ENCODE assay signal across 11 cellular contexts in the genomic region with DNA sequence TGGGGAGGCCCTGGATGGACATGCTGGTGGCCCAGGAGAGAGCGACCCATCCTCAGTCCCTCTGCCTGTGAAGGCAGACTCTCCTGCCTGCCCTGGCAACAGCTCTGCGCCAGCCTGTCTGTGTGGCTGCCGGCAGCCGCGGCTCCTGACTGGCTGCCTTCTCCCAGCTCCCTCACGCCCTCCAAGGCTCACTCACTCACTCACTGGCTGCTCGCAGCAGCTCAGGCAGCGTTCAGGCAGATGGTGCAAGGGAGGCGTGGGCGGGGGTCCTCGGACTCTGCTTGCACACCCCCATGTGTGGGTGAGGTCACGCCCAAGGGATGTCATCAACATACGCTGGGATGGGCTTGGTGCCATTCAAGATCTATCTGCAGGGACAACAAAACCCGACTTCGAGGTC.
DNase-seq lines count a peak whose midpoint lies in the region; ATAC-seq and TF ChIP-seq lines count a peak whose summit lies in the region.
"Had no signal": no experiment of that assay in that cellular context is flagged by ENCODE, and none has a peak within 500 bp of the region (broad histone marks: within the 10 kb centered on the region; RNA-seq: fewer than 3 reads in every experiment).

No MANE protein-coding gene starts in this region.

- no peaks in the 10 kb centered on the region for H3K27me3 ChIP-seq in esophagus squamous epithelium
- H3K27me3 ChIP-seq: stomach had no signal

- intact Hi-C loops in esophagus squamous epithelium (cut with DNase I): no loop called here

- H3K27ac ChIP-seq in esophagus squamous epithelium: peak overlapping the region; percentile 58 to 74 (median 72)

- no peak overlapping the region for H3K4me3 ChIP-seq in esophagus squamous epithelium
- H3K4me3 ChIP-seq: stomach had no signal

- DNase-seq in C1 segment of cervical spinal cord (lab: John Stamatoyannopoulos, UW) (peak in 11 of 14 donors; percentile 18 to 78 (median 37)), NCI-H82 (lab: John Stamatoyannopoulos, UW) (peak; percentile 88), esophagus squamous epithelium (lab: John Stamatoyannopoulos, UW) (no peak), SIG-M5 treated with dmso at 0.1 percent for 504 hours (lab: John Stamatoyannopoulos, UW; ENCODE audit: unreplicated experiment) (no peak), NCI-H2107 (lab: John Stamatoyannopoulos, UW) (no peak)
- no peak for DNase-seq in stimulated activated CD4-positive, alpha-beta T cell treated with anti-CD3 and anti-CD28 coated beads, Interleukin-12 subunit alpha, Interleukin-12 subunit beta, amount 100 ng/mL, for 4 hours
- DNase-seq: NCI-H1048, stomach had no signal

- peak overlapping the region; percentile 2 to 84 (median 41) for H3K27ac Mint-ChIP-seq in nephron

- peaks cover 53% of the 10 kb centered on the region for H3K4me1 Mint-ChIP-seq in nephron
- H3K4me1 Mint-ChIP-seq: central memory CD8-positive, alpha-beta T cell had no signal

- H3K9me3 ChIP-seq in esophagus squamous epithelium: no peaks in the 10 kb centered on the region
- H3K9me3 ChIP-seq: stomach had no signal

- peak in 1 of 4 donors; percentile 20 for TF ChIP-seq POLR2A in esophagus squamous epithelium (IDR thresholded peaks at IDR 0.05)

- no peak for TF ChIP-seq CTCF in esophagus squamous epithelium (IDR thresholded peaks at IDR 0.05)
- no peak for TF ChIP-seq CTCF in nephron (IDR thresholded peaks at IDR 0.05; ENCODE audit: unreplicated experiment in 3 of 3)

- H3K4me1 ChIP-seq in esophagus squamous epithelium: peaks cover 28 to 97% (median 65%) of the 10 kb centered on the region in 3 donors

- peaks cover 7% of the 10 kb centered on the region for H3K36me3 Mint-ChIP-seq in nephron (ENCODE audit: low read depth)

- H3K9me3 Mint-ChIP-seq in nephron: no peaks in the 10 kb centered on the region
- H3K9me3 Mint-ChIP-seq: central memory CD8-positive, alpha-beta T cell had no signal

- 30 to 50% methylated on average over 2 of the region's 15 CpGs for WGBS in esophagus squamous epithelium, 2 donors

- H3K4me3 Mint-ChIP-seq in nephron: no peak overlapping the region
- H3K4me3 Mint-ChIP-seq: central memory CD8-positive, alpha-beta T cell had no signal

- H3K27me3 Mint-ChIP-seq in nephron (ENCODE audit: low read depth): no peaks in the 10 kb centered on the region
- H3K27me3 Mint-ChIP-seq: central memory CD8-positive, alpha-beta T cell had no signal

- H3K36me3 ChIP-seq in esophagus squamous epithelium: no peaks in the 10 kb centered on the region
- H3K36me3 ChIP-seq: stomach had no signal

- no peak for ATAC-seq in GM21515 (IDR thresholded peaks at IDR 0.05; ENCODE audit: unreplicated experiment)

Comparison
In these comparisons a context has a peak if more than half of its experiments do, and no peak if none do; other contexts are left out.
1. DNase-seq: peak in C1 segment of cervical spinal cord (11 of 14) and NCI-H82 (single experiment); none in esophagus squamous epithelium (single experiment), stimulated activated CD4-positive, alpha-beta T cell treated with anti-CD3 and anti-CD28 coated beads, Interleukin-12 subunit alpha, Interleukin-12 subunit beta, amount 100 ng/mL, for 4 hours (single experiment), SIG-M5 treated with dmso at 0.1 percent for 504 hours (single experiment) and NCI-H2107 (single experiment).